10 cellular contexts compared by ENCODE assay signal in the genomic region with DNA sequence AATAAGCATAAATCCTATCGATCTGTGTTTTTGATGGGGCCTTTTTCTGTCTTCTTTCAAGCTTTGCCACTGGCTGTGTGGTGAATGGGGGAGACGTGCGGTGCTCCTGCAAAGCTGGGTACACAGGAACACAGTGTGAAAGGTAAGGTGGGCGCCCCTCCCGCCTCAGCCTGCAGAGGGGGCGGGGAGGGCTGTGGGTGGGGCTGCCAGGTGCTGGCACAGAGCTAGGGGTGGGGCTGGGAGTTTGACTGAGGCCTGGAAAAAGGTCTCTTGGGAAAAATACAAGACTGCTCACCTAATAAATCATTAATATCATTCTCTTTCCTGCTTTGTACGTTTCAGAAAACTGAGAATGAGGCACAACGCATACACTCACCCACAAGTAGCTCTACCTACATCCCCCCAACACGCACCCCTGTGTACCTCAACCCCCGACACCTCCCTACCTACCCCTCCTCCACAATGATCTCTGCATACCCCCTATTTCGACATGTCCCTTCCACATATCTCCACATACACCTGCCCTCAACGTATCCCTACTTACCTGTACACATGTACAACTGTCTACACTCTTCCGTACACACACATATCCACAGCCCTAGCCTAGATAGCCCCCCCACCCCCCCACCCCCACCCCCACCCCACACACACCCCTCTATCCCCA.
DNase-seq lines count a peak whose midpoint lies in the region; ATAC-seq and TF ChIP-seq lines count a peak whose summit lies in the region.
"Had no signal": no experiment of that assay in that cellular context is flagged by ENCODE, and none has a peak within 500 bp of the region (broad histone marks: within the 10 kb centered on the region; RNA-seq: fewer than 3 reads in every experiment).

No MANE protein-coding gene starts in this region.

- H3K4me1 ChIP-seq in esophagus muscularis mucosa (peaks cover 3 to 25% (median 18%) of the 10 kb centered on the region in 4 donors), ovary (ENCODE audit: insufficient read depth) (peaks cover 6% of the 10 kb centered on the region)

- H3K27ac ChIP-seq in esophagus muscularis mucosa (replicated peaks in 1 of 4) = peak overlapping the region; percentile 44 to 74 (median 64)
- peak overlapping the region in 1 of 2 donors; percentile 52 for H3K27ac ChIP-seq in ovary

- ATAC-seq in GM21390 (IDR thresholded peaks at IDR 0.05; ENCODE audit: unreplicated experiment) = no peak

- TF ChIP-seq POLR2A in esophagus muscularis mucosa (IDR thresholded peaks at IDR 0.05; ENCODE audit: low read depth) (no peak), ovary (IDR thresholded peaks at IDR 0.05) (no peak)

- H3K27me3 ChIP-seq in esophagus muscularis mucosa (no peaks in the 10 kb centered on the region), ovary (no peaks in the 10 kb centered on the region)
- H3K27me3 ChIP-seq: spleen had no signal

- DNase-seq in COR-L47 (lab: John Stamatoyannopoulos, UW) (peak; percentile 89), NCI-H526 treated with DMSO at 0.1 percent for 48 hours (lab: John Stamatoyannopoulos, UW) (peak; percentile 36), esophagus muscularis mucosa (ENCODE audit: extremely low spot score) (peak; percentile 88), ovary (peak in 4 of 5 donors; percentile 30 to 61 (median 36)), GF-D8 (lab: John Stamatoyannopoulos, UW) (no peak), medulla oblongata (ENCODE audit: extremely low spot score) (no peak), head of caudate nucleus (no peak)
- DNase-seq: NCI-H187, spleen had no signal

- intact Hi-C loops in esophagus muscularis mucosa (cut with DNase I) = no loop called here
- intact Hi-C loops in ovary (cut with DNase I) = loop anchor here in 1 of 4 donors (5.0 kb wide), 1 partner anchor 48 kb away; no protein-coding TSS in a partner anchor
- intact Hi-C loops in head of caudate nucleus (cut with DNase I) = loop anchor here (10.0 kb wide), 1 partner anchor 50 kb away; no protein-coding TSS in a partner anchor

- H3K4me3 ChIP-seq in esophagus muscularis mucosa = no peak overlapping the region
- no peak overlapping the region for H3K4me3 ChIP-seq in ovary
- H3K4me3 ChIP-seq: spleen had no signal

- TF ChIP-seq EP300 in esophagus muscularis mucosa (IDR thresholded peaks at IDR 0.05) (no peak), ovary (IDR thresholded peaks at IDR 0.05) (no peak)

- no peaks in the 10 kb centered on the region for H3K9me3 ChIP-seq in esophagus muscularis mucosa
- no peaks in the 10 kb centered on the region for H3K9me3 ChIP-seq in ovary
- H3K9me3 ChIP-seq: spleen had no signal

- peaks cover 0 to under 1% (median 0%) of the 10 kb centered on the region in 4 donors for H3K36me3 ChIP-seq in esophagus muscularis mucosa
- no peaks in the 10 kb centered on the region for H3K36me3 ChIP-seq in ovary
- H3K36me3 ChIP-seq: spleen had no signal

- 82% methylated on average over 13 of the region's 13 CpGs for WGBS in esophagus muscularis mucosa
- WGBS in ovary, 3 donors = 74 to 88% (median 80%) methylated on average over 13 of the region's 13 CpGs

- TF ChIP-seq CTCF in esophagus muscularis mucosa (IDR thresholded peaks at IDR 0.05) = no peak
- no peak for TF ChIP-seq CTCF in ovary (IDR thresholded peaks at IDR 0.05)

Comparison
In these comparisons a context has a peak if more than half of its experiments do, and no peak if none do; other contexts are left out.
1. DNase-seq: peak in COR-L47 (single experiment), NCI-H526 treated with DMSO at 0.1 percent for 48 hours (single experiment), esophagus muscularis mucosa (single experiment) and ovary (4 of 5); none in GF-D8 (single experiment), medulla oblongata (single experiment) and head of caudate nucleus (0 of 42).